In the genomic region with DNA sequence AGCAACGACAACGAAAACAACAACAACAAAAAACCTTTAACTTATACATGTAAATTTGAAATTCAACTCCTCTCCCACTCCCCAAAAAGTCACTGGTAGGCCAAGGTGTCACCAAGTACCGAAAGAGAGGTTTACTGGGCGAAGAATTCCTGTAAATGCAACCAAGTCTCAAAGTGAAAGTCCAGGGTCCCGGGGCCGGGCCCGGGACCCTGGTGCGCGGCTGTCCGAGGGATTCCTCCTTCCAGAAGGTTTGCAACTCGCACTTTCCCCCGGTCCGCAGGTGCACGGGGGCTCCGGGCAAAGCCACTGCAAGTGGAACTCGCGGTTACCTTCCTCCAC, we compare ENCODE assay signal across 8 cellular contexts. TPM values are rescaled to one million over a fixed set of nuclear protein-coding genes. Genes with fewer than 3 reads are reported as not detected.
DNase-seq lines count a peak whose midpoint lies in the region; ATAC-seq and TF ChIP-seq lines count a peak whose summit lies in the region.

No MANE protein-coding gene starts in this region.

- H3K4me1 ChIP-seq in SJSA1 (replicated peaks) (peaks cover 54% of the 10 kb centered on the region), fibroblast of lung (ENCODE audit: control insufficient read depth, extremely low read depth, insufficient read depth, low read length) (peaks cover 14% of the 10 kb centered on the region)

- peak overlapping the region; percentile 90 for H3K9ac ChIP-seq in fibroblast of lung (ENCODE audit: insufficient read depth, low read length)

- H3K27ac ChIP-seq in SJSA1 = peak overlapping the region; percentile 77
- peak overlapping the region; percentile 83 for H3K27ac ChIP-seq in fibroblast of lung (ENCODE audit: insufficient read depth, low read length)

- peaks cover 2% of the 10 kb centered on the region; the same call in 1 of the 2 replicates for H3K9me3 ChIP-seq in SJSA1 (replicated peaks)
- no peaks in the 10 kb centered on the region for H3K9me3 ChIP-seq in fibroblast of lung (ENCODE audit: control insufficient read depth, insufficient read depth, low read depth, low read length)

- peaks cover 41% of the 10 kb centered on the region for H3K36me3 ChIP-seq in SJSA1
- H3K36me3 ChIP-seq in fibroblast of lung (ENCODE audit: control insufficient read depth, insufficient read depth, low read length) = no peaks in the 10 kb centered on the region

- no peaks in the 10 kb centered on the region for H3K27me3 ChIP-seq in SJSA1 (replicated peaks)
- H3K27me3 ChIP-seq in fibroblast of lung (ENCODE audit: control insufficient read depth, insufficient read depth, low read length) = no peaks in the 10 kb centered on the region

- peak overlapping the region; percentile 89 for H3K4me2 ChIP-seq in fibroblast of lung (ENCODE audit: extremely low read depth, insufficient read depth, low read length)

- DNase-seq in SJSA1 (ENCODE audit: low read depth in 1 of 2, low spot score in 2 of 2) (peak in 1 of 2 experiments; percentile 65), fibroblast of lung (ENCODE audit: low read depth in 2 of 2) (no peak), retinal pigment epithelial cell (ENCODE audit: low read depth) (no peak), GM10266 (ENCODE audit: extremely low spot score) (no peak), HPDE6-E6E7 (ENCODE audit: extremely low spot score) (no peak)

- H4K20me1 ChIP-seq in fibroblast of lung (ENCODE audit: control insufficient read depth, extremely low read depth, insufficient read depth, low read length) = no peaks in the 10 kb centered on the region

- peaks cover 61% of the 10 kb centered on the region for H3K79me2 ChIP-seq in fibroblast of lung (ENCODE audit: control insufficient read depth, insufficient read depth, low read length)

- ATAC-seq in HG02973 (IDR thresholded peaks at IDR 0.05; ENCODE audit: unreplicated experiment) (no peak), GM18867 (IDR thresholded peaks at IDR 0.05; ENCODE audit: unreplicated experiment) (no peak)

- TF ChIP-seq CTCF in GM12875 (IDR thresholded peaks at IDR 0.05; ENCODE audit: borderline replicate concordance, insufficient read depth, low read depth, low read length) (no peak), fibroblast of lung (conservative IDR thresholded peaks at IDR 0.05 in 1 of 2, IDR thresholded peaks at IDR 0.05 in 1 of 2; ENCODE audit: low read depth in 1 of 2, low read length in 2 of 2) (no peak), retinal pigment epithelial cell (conservative IDR thresholded peaks at IDR 0.05; ENCODE audit: low read depth, low read length) (no peak), GM10266 (IDR thresholded peaks at IDR 0.05; ENCODE audit: control insufficient read depth, insufficient read depth, low read depth, missing control alignments) (no peak)

- no peak overlapping the region for H2AFZ ChIP-seq in fibroblast of lung (ENCODE audit: low read length)

- peak overlapping the region; percentile 82 for H3K4me3 ChIP-seq in GM12875 (ENCODE audit: low read depth, low read length)
- peak overlapping the region; percentile 99 for H3K4me3 ChIP-seq in SJSA1
- H3K4me3 ChIP-seq in fibroblast of lung (replicated peaks in 1 of 4; ENCODE audit: control extremely low read depth in 1 of 4, insufficient read depth in 1 of 4, low read depth in 3 of 4, low read length in 4 of 4) = peak overlapping the region; percentile 81 to 90 (median 87)
- H3K4me3 ChIP-seq in retinal pigment epithelial cell (ENCODE audit: low read length) = peak overlapping the region; percentile 96

RNA-seq across cellular contexts. Expression of gene STK24, which starts 1.1 kb away (rescaled TPM):
- 133 and 147 TPM in 2 replicates for total RNA-seq in SJSA1 (2014; rRNA removed; shearing (Covaris generic))
- total RNA-seq in fibroblast of lung = 32.9 and 53.2 TPM in 2 replicates
- 73.1 and 74.6 TPM in 2 replicates for polyA plus RNA-seq in fibroblast of lung
- polyA plus RNA-seq in fibroblast of lung (2012) = 53.7 and 65.7 TPM in 2 replicates
- 26.6 and 41.4 TPM in 2 replicates for polyA minus RNA-seq in fibroblast of lung (ENCODE audit: low replicate concordance)
